ENCODE assay signal across 13 cellular contexts in the genomic region with DNA sequence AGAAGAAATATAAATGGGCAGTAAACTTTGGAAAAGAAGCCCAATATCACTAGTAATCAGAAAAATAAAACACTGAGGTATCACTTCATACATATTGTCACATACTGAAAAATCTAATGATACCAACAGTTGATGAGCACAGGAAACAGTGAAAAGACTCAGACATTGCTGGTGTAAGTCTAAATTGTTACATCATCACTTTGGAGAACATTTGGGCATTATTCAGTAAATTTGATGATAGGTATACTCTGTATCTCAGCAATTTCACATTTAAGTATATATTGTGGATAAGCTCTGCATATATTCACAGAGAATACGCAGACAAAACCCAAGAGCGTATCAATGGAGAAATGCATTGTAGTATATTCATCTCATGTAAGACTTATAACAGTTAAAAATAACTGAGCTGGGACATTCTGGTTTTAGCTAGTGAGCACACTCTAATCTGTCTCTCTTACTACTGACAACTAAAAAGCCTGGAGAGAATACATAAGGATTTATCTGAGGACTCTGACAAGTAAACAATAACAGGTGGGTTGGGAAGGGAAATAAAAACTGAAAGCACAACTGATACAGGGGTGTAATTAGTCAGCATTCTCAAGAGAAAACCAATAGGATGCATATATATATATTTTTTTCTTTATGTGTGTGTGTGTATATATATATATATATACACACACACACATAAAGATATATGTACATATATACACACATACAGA.
DNase-seq lines count a peak whose midpoint lies in the region; ATAC-seq and TF ChIP-seq lines count a peak whose summit lies in the region.
"Had no signal": no experiment of that assay in that cellular context is flagged by ENCODE, and none has a peak within 500 bp of the region (broad histone marks: within the 10 kb centered on the region; RNA-seq: fewer than 3 reads in every experiment).

No MANE protein-coding gene starts in this region.

- H3K36me3 Mint-ChIP-seq in activated CD8-positive, alpha-beta T cell treated with anti-CD3 and anti-CD28 coated beads for 36 hours (ENCODE audit: low read depth), result no peaks in the 10 kb centered on the region
- no peaks in the 10 kb centered on the region for H3K36me3 Mint-ChIP-seq in WTC11

- ATAC-seq in GM18502 (IDR thresholded peaks at IDR 0.05; ENCODE audit: poor library complexity, unreplicated experiment), result peak; percentile 88
- ATAC-seq in GM19328 (IDR thresholded peaks at IDR 0.05; ENCODE audit: unreplicated experiment), result peak; percentile 67
- peak; percentile 60 for ATAC-seq in HG02759 (IDR thresholded peaks at IDR 0.05; ENCODE audit: unreplicated experiment)
- ATAC-seq in HG03460 (IDR thresholded peaks at IDR 0.05; ENCODE audit: unreplicated experiment), result peak; percentile 75
- no peak for ATAC-seq in activated CD8-positive, alpha-beta T cell treated with anti-CD3 and anti-CD28 coated beads for 36 hours
- no peak for ATAC-seq in esophagus mucosa
- ATAC-seq in WTC11, result no peak

- intact Hi-C loops in activated CD8-positive, alpha-beta T cell treated with anti-CD3 and anti-CD28 coated beads for 36 hours (cut with micrococcal nuclease), result no loop called here

- peaks cover 6% of the 10 kb centered on the region for H3K4me1 Mint-ChIP-seq in activated CD8-positive, alpha-beta T cell treated with anti-CD3 and anti-CD28 coated beads for 36 hours (ENCODE audit: low read depth)
- H3K4me1 Mint-ChIP-seq in WTC11, result peaks cover 4% of the 10 kb centered on the region; the same call in 1 of the 2 replicates

- TF ChIP-seq CTCF in activated CD8-positive, alpha-beta T cell treated with anti-CD3 and anti-CD28 coated beads for 36 hours (IDR thresholded peaks at IDR 0.05), result no peak
- no peak for TF ChIP-seq CTCF in WTC11 (IDR thresholded peaks at IDR 0.05)

- CTCF ChIA-PET in activated CD8-positive, alpha-beta T cell treated with anti-CD3 and anti-CD28 coated beads for 36 hours (lab: Charles Lee), result interaction anchor here (1.1 to 1.3 kb wide), 2 partner anchors 10 to 54 kb away, joined by 3 read pairs; no protein-coding TSS in a partner anchor
- CTCF ChIA-PET in WTC11 (lab: Charles Lee), result interaction anchor here (0.7 kb wide), 1 partner anchor 46 kb away, joined by 3 read pairs; no protein-coding TSS in a partner anchor

- H3K27ac Mint-ChIP-seq in activated CD8-positive, alpha-beta T cell treated with anti-CD3 and anti-CD28 coated beads for 36 hours, result no peak overlapping the region
- H3K27ac Mint-ChIP-seq in WTC11, result no peak overlapping the region

- POLR2A ChIA-PET in activated CD8-positive, alpha-beta T cell treated with anti-CD3 and anti-CD28 coated beads for 36 hours (lab: Charles Lee), result no interaction called here
- POLR2A ChIA-PET in WTC11 (lab: Charles Lee), result no interaction called here

- no peaks in the 10 kb centered on the region for H3K9me3 Mint-ChIP-seq in activated CD8-positive, alpha-beta T cell treated with anti-CD3 and anti-CD28 coated beads for 36 hours
- no peaks in the 10 kb centered on the region for H3K9me3 Mint-ChIP-seq in WTC11

- no peak overlapping the region for H3K4me3 Mint-ChIP-seq in activated CD8-positive, alpha-beta T cell treated with anti-CD3 and anti-CD28 coated beads for 36 hours
- H3K4me3 Mint-ChIP-seq in WTC11, result no peak overlapping the region
- H3K4me3 Mint-ChIP-seq: nephron had no signal

- no peaks in the 10 kb centered on the region for H3K27me3 Mint-ChIP-seq in activated CD8-positive, alpha-beta T cell treated with anti-CD3 and anti-CD28 coated beads for 36 hours
- no peaks in the 10 kb centered on the region; the same call in 1 of the 2 replicates for H3K27me3 Mint-ChIP-seq in WTC11 (ENCODE audit: low read depth)

- DNase-seq in NCI-H345 treated with DMSO at 0.1 percent for 48 hours (lab: John Stamatoyannopoulos, UW; ENCODE audit: unreplicated experiment) (no peak), WTC11 (ENCODE audit: low spot score) (no peak)
- no peak for DNase-seq in activated CD8-positive, alpha-beta T cell treated with anti-CD3 and anti-CD28 coated beads for 36 hours
- DNase-seq: activated T-cell treated with anti-CD3 and anti-CD28 coated beads, Interleukin-2, amount 50 U/mL, for 48 hours; caudate nucleus; NCI-H1436 treated with DMSO at 0.1 percent for 48 hours; T-helper 9 cell had no signal

TF ChIP-seq in WTC11, 78 proteins besides CTCF, POLR2A, EP300 and RAD21:
- TF ChIP-seq, protein P1, sequence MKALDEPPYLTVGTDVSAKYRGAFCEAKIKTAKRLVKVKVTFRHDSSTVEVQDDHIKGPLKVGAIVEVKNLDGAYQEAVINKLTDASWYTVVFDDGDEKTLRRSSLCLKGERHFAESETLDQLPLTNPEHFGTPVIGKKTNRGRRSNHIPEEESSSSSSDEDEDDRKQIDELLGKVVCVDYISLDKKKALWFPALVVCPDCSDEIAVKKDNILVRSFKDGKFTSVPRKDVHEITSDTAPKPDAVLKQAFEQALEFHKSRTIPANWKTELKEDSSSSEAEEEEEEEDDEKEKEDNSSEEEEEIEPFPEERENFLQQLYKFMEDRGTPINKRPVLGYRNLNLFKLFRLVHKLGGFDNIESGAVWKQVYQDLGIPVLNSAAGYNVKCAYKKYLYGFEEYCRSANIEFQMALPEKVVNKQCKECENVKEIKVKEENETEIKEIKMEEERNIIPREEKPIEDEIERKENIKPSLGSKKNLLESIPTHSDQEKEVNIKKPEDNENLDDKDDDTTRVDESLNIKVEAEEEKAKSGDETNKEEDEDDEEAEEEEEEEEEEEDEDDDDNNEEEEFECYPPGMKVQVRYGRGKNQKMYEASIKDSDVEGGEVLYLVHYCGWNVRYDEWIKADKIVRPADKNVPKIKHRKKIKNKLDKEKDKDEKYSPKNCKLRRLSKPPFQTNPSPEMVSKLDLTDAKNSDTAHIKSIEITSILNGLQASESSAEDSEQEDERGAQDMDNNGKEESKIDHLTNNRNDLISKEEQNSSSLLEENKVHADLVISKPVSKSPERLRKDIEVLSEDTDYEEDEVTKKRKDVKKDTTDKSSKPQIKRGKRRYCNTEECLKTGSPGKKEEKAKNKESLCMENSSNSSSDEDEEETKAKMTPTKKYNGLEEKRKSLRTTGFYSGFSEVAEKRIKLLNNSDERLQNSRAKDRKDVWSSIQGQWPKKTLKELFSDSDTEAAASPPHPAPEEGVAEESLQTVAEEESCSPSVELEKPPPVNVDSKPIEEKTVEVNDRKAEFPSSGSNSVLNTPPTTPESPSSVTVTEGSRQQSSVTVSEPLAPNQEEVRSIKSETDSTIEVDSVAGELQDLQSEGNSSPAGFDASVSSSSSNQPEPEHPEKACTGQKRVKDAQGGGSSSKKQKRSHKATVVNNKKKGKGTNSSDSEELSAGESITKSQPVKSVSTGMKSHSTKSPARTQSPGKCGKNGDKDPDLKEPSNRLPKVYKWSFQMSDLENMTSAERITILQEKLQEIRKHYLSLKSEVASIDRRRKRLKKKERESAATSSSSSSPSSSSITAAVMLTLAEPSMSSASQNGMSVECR (CRISPR knock-in tag; IDR thresholded peaks at IDR 0.05; ENCODE audit: borderline replicate concordance), result no peak
- TF ChIP-seq TP53 (CRISPR knock-in tag; IDR thresholded peaks at IDR 0.05) (no peak), PRRX2 (CRISPR knock-in tag; IDR thresholded peaks at IDR 0.05) (no peak), GTF2I (CRISPR knock-in tag; conservative IDR thresholded peaks at IDR 0.05) (no peak), FOXJ3 (CRISPR knock-in tag; IDR thresholded peaks at IDR 0.05; ENCODE audit: borderline replicate concordance) (no peak), ESRRA (CRISPR knock-in tag; IDR thresholded peaks at IDR 0.05; ENCODE audit: borderline replicate concordance) (no peak), MYBL2 (CRISPR knock-in tag; IDR thresholded peaks at IDR 0.05) (no peak), ZNF232 (CRISPR knock-in tag; IDR thresholded peaks at IDR 0.05) (no peak), NR1H2 (CRISPR knock-in tag; IDR thresholded peaks at IDR 0.05) (no peak), FOXP4 (CRISPR knock-in tag; IDR thresholded peaks at IDR 0.05) (no peak), GRHL2 (CRISPR knock-in tag; IDR thresholded peaks at IDR 0.05; ENCODE audit: insufficient replicate concordance, severe bottlenecking) (no peak), IRF2 (CRISPR knock-in tag; IDR thresholded peaks at IDR 0.05; ENCODE audit: borderline replicate concordance, low read depth) (no peak), ZNF317 (CRISPR knock-in tag; IDR thresholded peaks at IDR 0.05; ENCODE audit: borderline replicate concordance, low read depth) (no peak)
- TF ChIP-seq, protein P2, sequence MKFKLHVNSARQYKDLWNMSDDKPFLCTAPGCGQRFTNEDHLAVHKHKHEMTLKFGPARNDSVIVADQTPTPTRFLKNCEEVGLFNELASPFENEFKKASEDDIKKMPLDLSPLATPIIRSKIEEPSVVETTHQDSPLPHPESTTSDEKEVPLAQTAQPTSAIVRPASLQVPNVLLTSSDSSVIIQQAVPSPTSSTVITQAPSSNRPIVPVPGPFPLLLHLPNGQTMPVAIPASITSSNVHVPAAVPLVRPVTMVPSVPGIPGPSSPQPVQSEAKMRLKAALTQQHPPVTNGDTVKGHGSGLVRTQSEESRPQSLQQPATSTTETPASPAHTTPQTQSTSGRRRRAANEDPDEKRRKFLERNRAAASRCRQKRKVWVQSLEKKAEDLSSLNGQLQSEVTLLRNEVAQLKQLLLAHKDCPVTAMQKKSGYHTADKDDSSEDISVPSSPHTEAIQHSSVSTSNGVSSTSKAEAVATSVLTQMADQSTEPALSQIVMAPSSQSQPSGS (CRISPR knock-in tag; IDR thresholded peaks at IDR 0.05; ENCODE audit: borderline replicate concordance, low read depth), result no peak

Comparison
In these comparisons a context has a peak if more than half of its experiments do, and no peak if none do; other contexts are left out.
1. ATAC-seq: peak in GM18502 (single experiment), GM19328 (single experiment), HG02759 (single experiment) and HG03460 (single experiment); none in activated CD8-positive, alpha-beta T cell treated with anti-CD3 and anti-CD28 coated beads for 36 hours (single experiment), esophagus mucosa (single experiment) and WTC11 (single experiment).